In the genomic region with DNA sequence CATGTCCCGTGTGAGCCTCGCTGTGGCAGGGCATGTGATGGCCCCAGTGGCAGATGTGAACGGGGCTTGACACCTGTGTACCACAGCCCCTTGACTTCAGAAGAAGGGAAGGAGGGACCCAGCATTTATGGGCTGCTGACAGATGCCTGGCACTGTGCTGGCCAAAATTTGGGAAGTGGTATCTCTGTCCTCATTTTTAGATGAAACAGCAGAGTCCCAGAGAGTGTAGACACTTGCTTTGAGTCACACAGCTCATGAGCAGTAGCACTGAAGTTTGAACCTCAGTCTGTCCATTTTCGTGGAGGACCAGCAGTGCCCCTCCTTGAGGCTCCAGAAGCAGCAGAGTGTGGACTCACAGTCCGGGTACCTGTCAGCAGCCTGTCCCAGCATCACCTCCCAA, we compare ENCODE assay signal across 29 cellular contexts. TPM values are rescaled to one million over a fixed set of nuclear protein-coding genes. Genes with fewer than 3 reads are reported as not detected.
DNase-seq lines count a peak whose midpoint lies in the region; ATAC-seq and TF ChIP-seq lines count a peak whose summit lies in the region.
"Had no signal": no experiment of that assay in that cellular context is flagged by ENCODE, and none has a peak within 500 bp of the region (broad histone marks: within the 10 kb centered on the region; RNA-seq: fewer than 3 reads in every experiment).

No MANE protein-coding gene starts in this region.

- ATAC-seq in WTC11, result no peak
- ATAC-seq: A549, left lobe of liver, right lobe of liver had no signal

- H3K14ac ChIP-seq in mesenchymal stem cell (ENCODE audit: low read length in 2 of 2), result no peak overlapping the region

- POLR2A ChIA-PET in WTC11 (lab: Charles Lee), result no interaction called here

- no peaks in the 10 kb centered on the region for H3K27me3 ChIP-seq in mesenchymal stem cell (ENCODE audit: control insufficient read depth in 1 of 2, insufficient read depth in 1 of 2, low read length in 2 of 2)
- no peaks in the 10 kb centered on the region for H3K27me3 ChIP-seq in stomach
- H3K27me3 ChIP-seq: right lobe of liver had no signal

- no peak overlapping the region for H3K9ac ChIP-seq in mesenchymal stem cell (ENCODE audit: low read length)
- H3K9ac ChIP-seq: parathyroid adenoma had no signal

- H3K27ac Mint-ChIP-seq in HFFc6 (0 out of 2 replicates have a peak overlapping the region, but pooled peaks have one; percentile 7), brain (peak overlapping the region; percentile 26 to 96 (median 82)), WTC11 (no peak overlapping the region)
- H3K27ac Mint-ChIP-seq: activated CD4-positive, alpha-beta memory T cell treated with anti-CD3 and anti-CD28 coated beads, Interleukin-2, amount 10 ng/mL, durations not matched to agents 7 days and 5 days; immature natural killer cell; mesothelial cell of epicardium had no signal

- peaks cover 60 to 66% of the 10 kb centered on the region in 2 experiments for H3K36me3 ChIP-seq in mesenchymal stem cell (ENCODE audit: control insufficient read depth in 1 of 2, insufficient read depth in 2 of 2, low read depth in 1 of 2, low read length in 2 of 2)
- no peaks in the 10 kb centered on the region for H3K36me3 ChIP-seq in stomach
- H3K36me3 ChIP-seq: right lobe of liver had no signal

- H4K8ac ChIP-seq in mesenchymal stem cell (ENCODE audit: low read length), result peak overlapping the region; percentile 45

- peaks cover 63% of the 10 kb centered on the region for H3K4me1 ChIP-seq in mesenchymal stem cell (ENCODE audit: control insufficient read depth, insufficient read depth, low read depth, low read length)
- peaks cover 33 to 99% (median 70%) of the 10 kb centered on the region in 4 donors for H3K4me1 ChIP-seq in stomach
- H3K4me1 ChIP-seq: parathyroid adenoma had no signal

- H3K36me3 Mint-ChIP-seq in HFFc6 (ENCODE audit: low read depth), result peaks cover 11% of the 10 kb centered on the region; the same call in 1 of the 2 replicates
- H3K36me3 Mint-ChIP-seq in brain, result peaks cover 10% of the 10 kb centered on the region
- H3K36me3 Mint-ChIP-seq in WTC11, result no peaks in the 10 kb centered on the region
- H3K36me3 Mint-ChIP-seq: immature natural killer cell had no signal

- H2AK5ac ChIP-seq in mesenchymal stem cell (ENCODE audit: low read length, severe bottlenecking), result no peak overlapping the region

- TF ChIP-seq EP300 in stomach (IDR thresholded peaks at IDR 0.05), result no peak

- H3K4ac ChIP-seq in mesenchymal stem cell (ENCODE audit: low read depth in 1 of 2, low read length in 2 of 2), result no peak overlapping the region

- no peak overlapping the region for H3K4me2 ChIP-seq in mesenchymal stem cell (ENCODE audit: low read length, poor library complexity, severe bottlenecking)
- H3K4me2 ChIP-seq: A549 had no signal

- no peak overlapping the region for H2BK120ac ChIP-seq in mesenchymal stem cell (ENCODE audit: low read depth, low read length)

- H3K9me3 ChIP-seq in mesenchymal stem cell (ENCODE audit: control insufficient read depth, low read length) (no peaks in the 10 kb centered on the region), stomach (no peaks in the 10 kb centered on the region)
- H3K9me3 ChIP-seq: A549, right lobe of liver had no signal

- H4K91ac ChIP-seq in mesenchymal stem cell (ENCODE audit: low read length), result no peak overlapping the region

- H3K4me3 ChIP-seq in mesenchymal stem cell (ENCODE audit: insufficient read depth in 1 of 2, low read depth in 1 of 2, low read length in 2 of 2) (no peak overlapping the region), stomach (no peak overlapping the region)
- H3K4me3 ChIP-seq: A549, right lobe of liver had no signal

- WGBS in mesenchymal stem cell, result 94% methylated on average over 5 of the region's 5 CpGs
- WGBS in stomach, 5 donors, result 88 to 94% (median 92%) methylated on average over 5 of the region's 5 CpGs

- H2AFZ ChIP-seq in mesenchymal stem cell (ENCODE audit: low read depth, low read length), result no peak overlapping the region
- H2AFZ ChIP-seq: parathyroid adenoma had no signal

- H3K27ac ChIP-seq in mesenchymal stem cell (ENCODE audit: low read length, poor library complexity, severe bottlenecking), result no peak overlapping the region
- peak overlapping the region in 4 of 5 donors; percentile 11 to 77 (median 68) for H3K27ac ChIP-seq in stomach
- H3K27ac ChIP-seq: epithelial cell of prostate, parathyroid adenoma, right lobe of liver had no signal

- H3K4me1 Mint-ChIP-seq in HFFc6 (ENCODE audit: low read depth) (peaks cover 18% of the 10 kb centered on the region; the same call in 1 of the 2 replicates), brain (peaks cover 80% of the 10 kb centered on the region), WTC11 (peaks cover 8% of the 10 kb centered on the region)

- no peak overlapping the region for H2BK15ac ChIP-seq in mesenchymal stem cell (ENCODE audit: low read depth, poor library complexity, severe bottlenecking)

- DNase-seq in HFFc6 (no peak), mesenchymal stem cell (no peak), stomach (no peak), DMS53 treated with DMSO at 0.1 percent for 48 hours (lab: John Stamatoyannopoulos, UW; ENCODE audit: unreplicated experiment) (no peak), WTC11 (ENCODE audit: low spot score) (no peak), NCI-H345 treated with DMSO at 0.1 percent for 48 hours (lab: John Stamatoyannopoulos, UW; ENCODE audit: unreplicated experiment) (no peak)
- no peak for DNase-seq in activated CD4-positive, CD25-positive, alpha-beta regulatory T cell treated with anti-CD3 and anti-CD28 coated beads, Interleukin-2, amount 50 U/mL, for 72 hours
- DNase-seq: activated CD4-positive, alpha-beta memory T cell treated with anti-CD3 and anti-CD28 coated beads, Interleukin-2, amount 10 ng/mL, durations not matched to agents 7 days and 5 days; activated CD4-positive, CD25-positive, alpha-beta regulatory T cell; activated gamma-delta T cell; DMS79 treated with DMSO at 0.1 percent for 48 hours; effector CD4-positive, alpha-beta T cell; foreskin fibroblast; immature natural killer cell; NCI-H1105; NCI-H2029; NCI-H2227 treated with DMSO at 0.1 percent for 48 hours; NCI-H82; nephron progenitor cell; OCI-M1; right lobe of liver; Right ventricle myocardium superior; T-helper 9 cell had no signal

- H2BK5ac ChIP-seq in mesenchymal stem cell (ENCODE audit: low read depth, low read length, poor library complexity, severe bottlenecking), result peak overlapping the region; percentile 6

- no peak for TF ChIP-seq CTCF in HFFc6 (IDR thresholded peaks at IDR 0.05)
- no peak for TF ChIP-seq CTCF in brain (conservative IDR thresholded peaks at IDR 0.05)
- TF ChIP-seq CTCF in stomach (IDR thresholded peaks at IDR 0.05), result no peak
- no peak for TF ChIP-seq CTCF in WTC11 (IDR thresholded peaks at IDR 0.05)

- H3K9me3 Mint-ChIP-seq in HFFc6, result no peaks in the 10 kb centered on the region
- no peaks in the 10 kb centered on the region for H3K9me3 Mint-ChIP-seq in brain
- no peaks in the 10 kb centered on the region for H3K9me3 Mint-ChIP-seq in WTC11
- H3K9me3 Mint-ChIP-seq: activated CD4-positive, alpha-beta memory T cell treated with anti-CD3 and anti-CD28 coated beads, Interleukin-2, amount 10 ng/mL, durations not matched to agents 7 days and 5 days; immature natural killer cell; mesothelial cell of epicardium; nephron progenitor cell had no signal

- CTCF ChIA-PET in WTC11 (lab: Charles Lee), result no interaction called here

- intact Hi-C loops in stomach (cut with DNase I; ENCODE audit: low total_unique reads), result no loop called here

- TF ChIP-seq POLR2A in stomach (IDR thresholded peaks at IDR 0.05), result no peak

- H3K79me1 ChIP-seq in mesenchymal stem cell (replicated peaks; ENCODE audit: low read length, poor library complexity, severe bottlenecking), result no peaks in the 10 kb centered on the region

- H3K27me3 Mint-ChIP-seq in HFFc6 (ENCODE audit: insufficient read depth), result no peaks in the 10 kb centered on the region; the same call in 1 of the 2 replicates
- no peaks in the 10 kb centered on the region for H3K27me3 Mint-ChIP-seq in brain
- no peaks in the 10 kb centered on the region for H3K27me3 Mint-ChIP-seq in WTC11 (ENCODE audit: low read depth)
- H3K27me3 Mint-ChIP-seq: activated CD4-positive, alpha-beta memory T cell treated with anti-CD3 and anti-CD28 coated beads, Interleukin-2, amount 10 ng/mL, durations not matched to agents 7 days and 5 days had no signal

- H3K4me3 Mint-ChIP-seq in HFFc6 (no peak overlapping the region), brain (peak overlapping the region in 1 of 5 experiments; percentile 51), WTC11 (no peak overlapping the region)
- H3K4me3 Mint-ChIP-seq: activated CD4-positive, alpha-beta memory T cell treated with anti-CD3 and anti-CD28 coated beads, Interleukin-2, amount 10 ng/mL, durations not matched to agents 7 days and 5 days; immature natural killer cell; mesothelial cell of epicardium; nephron progenitor cell had no signal

- H3K23ac ChIP-seq in mesenchymal stem cell (ENCODE audit: low read length in 2 of 2), result no peak overlapping the region

- peak overlapping the region in 1 of 2 experiments; percentile 6 for H3K18ac ChIP-seq in mesenchymal stem cell (ENCODE audit: low read depth in 1 of 2, low read length in 2 of 2)

- H2BK12ac ChIP-seq in mesenchymal stem cell (ENCODE audit: low read length in 2 of 2), result no peak overlapping the region

TF ChIP-seq in WTC11, 78 proteins besides CTCF, POLR2A, EP300 and RAD21 (continues in another document):
- no peak for TF ChIP-seq ZNF512 (CRISPR knock-in tag; IDR thresholded peaks at IDR 0.05; ENCODE audit: borderline replicate concordance)
- TF ChIP-seq CBFB (CRISPR knock-in tag; IDR thresholded peaks at IDR 0.05; ENCODE audit: low read depth), result no peak
- TF ChIP-seq IRF2 (CRISPR knock-in tag; IDR thresholded peaks at IDR 0.05; ENCODE audit: borderline replicate concordance, low read depth), result no peak
- TF ChIP-seq ZNF416 (CRISPR knock-in tag; IDR thresholded peaks at IDR 0.05), result no peak
- TF ChIP-seq NR1H2 (CRISPR knock-in tag; IDR thresholded peaks at IDR 0.05), result no peak

RNA-seq across cellular contexts. Expression of gene NEK6, which starts 16.5 kb away (rescaled TPM):
- 10 to 100 TPM; 66.5 to 81.1 (median 71.4) TPM for total RNA-seq in HFFc6 (2021; fragmentation: NEBNext Ultra II Directional; extraction: Animal tissue kit (Norgen Biotek cat#: 25700))
- polyA plus RNA-seq in brain (ENCODE audit: insufficient read depth, low read depth, low replicate concordance), result 43.2 TPM
- polyA plus RNA-seq in mesenchymal stem cell (2013, experiment 1 of 2), result 99.8 TPM
- 97.5 TPM for polyA plus RNA-seq in mesenchymal stem cell (2013, experiment 2 of 2)
- total RNA-seq in stomach, result 10 to 100 TPM; 24.5 to 76.8 (median 35.6) TPM
- 10 to 100 TPM in 2 of 3 donors, 1 to 10 TPM in 1; 6.0 to 18.9 (median 18.3) TPM for polyA plus RNA-seq in stomach
- total RNA-seq in WTC11 (2021), result 19.2 to 23.0 TPM (median 21.4 TPM) in 3 replicates
